8 cellular contexts compared by ENCODE assay signal in the genomic region with DNA sequence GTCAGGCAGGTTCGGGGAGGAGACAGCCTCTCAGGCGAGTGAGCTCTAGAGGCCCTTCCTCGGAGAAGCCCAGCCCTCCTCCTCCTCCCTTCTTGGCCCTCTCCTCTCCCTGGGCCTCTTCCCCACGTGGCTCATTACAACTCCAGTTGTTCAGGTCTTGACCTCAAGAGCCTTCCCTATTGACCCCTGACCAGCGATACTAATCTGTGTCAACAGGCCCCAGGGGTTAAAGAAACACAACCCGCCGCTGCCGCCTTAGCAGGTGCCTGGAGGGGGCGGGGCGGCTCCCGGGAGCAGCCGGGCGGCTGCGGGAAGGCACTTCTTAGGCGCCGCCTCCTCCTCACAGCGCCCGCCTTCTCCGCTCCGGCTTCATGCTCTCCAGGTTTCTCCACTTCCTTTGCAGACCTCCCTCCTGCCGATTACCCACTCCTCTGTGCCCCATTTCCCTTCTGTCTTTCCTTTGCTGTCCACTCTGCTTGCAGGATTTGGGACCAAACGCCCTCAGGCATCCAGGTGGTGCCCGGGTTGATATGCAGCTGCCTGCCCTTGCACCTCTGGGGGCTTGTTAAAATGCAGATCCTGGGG. TPM values are rescaled to one million over a fixed set of nuclear protein-coding genes. Genes with fewer than 3 reads are reported as not detected.
DNase-seq lines count a peak whose midpoint lies in the region; ATAC-seq lines count a peak whose summit lies in the region.

No MANE protein-coding gene starts in this region.

- peak overlapping the region; percentile 17 to 54 for H3K4me3 ChIP-seq in mucosa of rectum (ENCODE audit: low read length in 2 of 2)
- no peak overlapping the region for H3K4me3 ChIP-seq in aorta (ENCODE audit: low read length in 2 of 2)

- H3K9ac ChIP-seq in mucosa of rectum (ENCODE audit: low read depth in 1 of 2, low read length in 2 of 2): peak overlapping the region; percentile 24 to 36

- DNase-seq in activated T-cell treated with anti-CD3 and anti-CD28 coated beads for 48 hours (ENCODE audit: low read depth) (peak; percentile 18), activated T-cell treated with anti-CD3 and anti-CD28 coated beads for 4 hours (no peak), NCI-H82 treated with DMSO at 0.1 percent for 48 hours (lab: John Stamatoyannopoulos, UW; ENCODE audit: unreplicated experiment) (peak; percentile 54), aorta (peak; percentile 72 to 87), pons (ENCODE audit: low spot score) (no peak)

- 2% methylated on average over 23 of the region's 23 CpGs for WGBS in aorta, 2 donors

- peaks cover 45 to 57% of the 10 kb centered on the region in 2 donors for H3K4me1 ChIP-seq in mucosa of rectum (ENCODE audit: control insufficient read depth in 2 of 2, insufficient read depth in 2 of 2, low read length in 2 of 2)
- H3K4me1 ChIP-seq in aorta (ENCODE audit: control insufficient read depth in 1 of 2, insufficient read depth in 2 of 2, low read length in 2 of 2): peaks cover 4 to 13% of the 10 kb centered on the region in 2 donors

- intact Hi-C loops in aorta (cut with DNase I): no loop called here

- H3K36me3 ChIP-seq in mucosa of rectum (ENCODE audit: control insufficient read depth in 2 of 2, insufficient read depth in 2 of 2, low read length in 2 of 2) (peaks cover 0 to 2% of the 10 kb centered on the region in 2 donors), aorta (ENCODE audit: control insufficient read depth in 1 of 2, insufficient read depth in 2 of 2, low read length in 1 of 2) (no peaks in the 10 kb centered on the region)

- no peak for ATAC-seq in aorta (ENCODE audit: low FRiP score)
- no peak for ATAC-seq in HG02763 (IDR thresholded peaks at IDR 0.05; ENCODE audit: unreplicated experiment)

- H3K27me3 ChIP-seq in mucosa of rectum (ENCODE audit: control insufficient read depth in 2 of 2, insufficient read depth in 2 of 2, low read length in 2 of 2) (no peaks in the 10 kb centered on the region), aorta (ENCODE audit: control insufficient read depth in 1 of 2, insufficient read depth in 2 of 2, low read length in 1 of 2) (no peaks in the 10 kb centered on the region)

- H3K27ac ChIP-seq in cingulate gyrus (ENCODE audit: low read depth, low read length) (peak overlapping the region; percentile 92), mucosa of rectum (ENCODE audit: low read depth in 2 of 2, low read length in 2 of 2) (peak overlapping the region; percentile 30 to 44), aorta (ENCODE audit: low read depth in 1 of 2, low read length in 2 of 2) (peak overlapping the region in 1 of 2 donors; percentile 88)

- H3K9me3 ChIP-seq in mucosa of rectum (ENCODE audit: control insufficient read depth in 2 of 2, low read length in 2 of 2) (no peaks in the 10 kb centered on the region), aorta (ENCODE audit: control insufficient read depth, low read length) (no peaks in the 10 kb centered on the region)

RNA-seq across cellular contexts. Expression of a gene that starts 51.0 kb away (rescaled TPM):
- total RNA-seq in aorta: 10 to 100 TPM in 1 of 2 donors, 1 to 10 TPM in 1; 8.7 to 28.6 TPM
- polyA plus RNA-seq in aorta: 1 to 10 TPM; 7.3 to 9.3 TPM

RNA-seq across cellular contexts. Expression of a gene that starts 56.4 kb away (rescaled TPM):
- total RNA-seq in aorta: 100 to 1,000 TPM; 184 to 327 TPM
- polyA plus RNA-seq in aorta: 10 to 100 TPM; 45.5 to 49.8 TPM

Comparison
In these comparisons a context has a peak if more than half of its experiments do, and no peak if none do; other contexts are left out.
1. DNase-seq: peak in activated T-cell treated with anti-CD3 and anti-CD28 coated beads for 48 hours (single experiment), NCI-H82 treated with DMSO at 0.1 percent for 48 hours (single experiment) and aorta (2 of 2); none in activated T-cell treated with anti-CD3 and anti-CD28 coated beads for 4 hours (single experiment) and pons (single experiment).
2. H3K4me3 ChIP-seq: peak in mucosa of rectum (2 of 2); none in aorta (0 of 2).